ENCODE assay signal across 9 cellular contexts in the genomic region with DNA sequence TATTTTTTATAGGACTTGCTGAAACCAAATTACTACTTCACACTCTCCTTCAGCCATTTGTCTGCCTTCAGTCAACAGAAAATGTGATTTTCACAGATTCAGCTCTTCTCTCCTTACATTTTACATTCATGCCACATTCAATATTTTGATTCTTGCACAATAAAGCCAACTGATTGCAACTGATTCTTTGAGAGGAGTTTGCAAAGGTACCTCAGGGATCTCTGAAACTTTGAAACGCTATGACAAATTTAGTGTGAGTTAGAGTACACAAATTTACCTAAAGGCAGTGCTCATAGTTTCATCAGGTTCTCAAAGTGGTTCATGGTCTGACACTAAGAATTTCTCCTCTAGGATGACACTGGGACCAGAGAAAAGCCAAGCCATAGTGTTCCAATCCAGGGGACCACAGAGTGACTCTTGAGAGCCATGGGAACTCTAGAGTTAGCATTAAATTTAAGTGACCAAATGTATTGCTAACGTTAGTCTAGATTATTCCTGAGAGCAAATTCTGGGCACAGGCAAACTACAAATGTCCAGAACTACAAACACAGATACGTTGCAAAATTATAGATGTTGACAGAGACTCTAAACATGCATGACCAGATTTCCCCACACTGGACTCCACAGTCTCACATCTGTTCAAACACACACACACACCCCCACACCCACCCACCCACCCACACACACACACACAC. TPM values are rescaled to one million over a fixed set of nuclear protein-coding genes. Genes with fewer than 3 reads are reported as not detected.
"Had no signal": no experiment of that assay in that cellular context is flagged by ENCODE, and none has a peak within 500 bp of the region (broad histone marks: within the 10 kb centered on the region; RNA-seq: fewer than 3 reads in every experiment).

No MANE protein-coding gene starts in this region.

- H3K36me3 Mint-ChIP-seq: IgD-negative memory B cell had no signal

- H3K27ac ChIP-seq: HL-60, KMS-11 had no signal

- H3K4me3 Mint-ChIP-seq: H9, IgD-negative memory B cell had no signal

- FAIRE-seq: H54 had no signal

- DNase-seq: GOT3, H9, HCEC 1CT, KBM-7 had no signal

- H3K27me3 Mint-ChIP-seq: IgD-negative memory B cell had no signal

- H3K9me3 Mint-ChIP-seq: H9, IgD-negative memory B cell had no signal

- H3K9ac ChIP-seq: KMS-11 had no signal

- H3K4me2 ChIP-seq: KMS-11 had no signal

- H3K4me1 Mint-ChIP-seq: H9, IgD-negative memory B cell had no signal

- H3K27ac Mint-ChIP-seq: H9, IgD-negative memory B cell had no signal

RNA-seq across cellular contexts. Expression of a gene that starts 9.0 kb away (rescaled TPM):
- total RNA-seq: H9, HT1080 had no signal
- polyA plus RNA-seq: IgD-negative memory B cell had no signal

RNA-seq across cellular contexts. Expression of a gene that starts 25.5 kb away (rescaled TPM):
- total RNA-seq: H9, HT1080 had no signal
- polyA plus RNA-seq: IgD-negative memory B cell had no signal

RNA-seq across cellular contexts. Expression of a gene that starts 55.9 kb away (rescaled TPM):
- total RNA-seq: H9, HT1080 had no signal
- polyA plus RNA-seq: IgD-negative memory B cell had no signal
